ENCODE assay signal across 1 cellular context in genomic region chr16:23858496-23859062, GRCh38.
A peak's percentile ranks its signal among the peaks of the same experiment; 100 is the strongest.
TF ChIP-seq lines count a peak whose summit lies in the region.

No MANE protein-coding gene starts in this region.

TF ChIP-seq in GM12878, 131 proteins besides CTCF, POLR2A, EP300 and RAD21 (continued from another document):
- no peak for TF ChIP-seq PML (IDR thresholded peaks at IDR 0.05; ENCODE audit: low read length)
- no peak for TF ChIP-seq ATF7 (IDR thresholded peaks at IDR 0.05; ENCODE audit: low read depth)
- TF ChIP-seq, protein P1, sequence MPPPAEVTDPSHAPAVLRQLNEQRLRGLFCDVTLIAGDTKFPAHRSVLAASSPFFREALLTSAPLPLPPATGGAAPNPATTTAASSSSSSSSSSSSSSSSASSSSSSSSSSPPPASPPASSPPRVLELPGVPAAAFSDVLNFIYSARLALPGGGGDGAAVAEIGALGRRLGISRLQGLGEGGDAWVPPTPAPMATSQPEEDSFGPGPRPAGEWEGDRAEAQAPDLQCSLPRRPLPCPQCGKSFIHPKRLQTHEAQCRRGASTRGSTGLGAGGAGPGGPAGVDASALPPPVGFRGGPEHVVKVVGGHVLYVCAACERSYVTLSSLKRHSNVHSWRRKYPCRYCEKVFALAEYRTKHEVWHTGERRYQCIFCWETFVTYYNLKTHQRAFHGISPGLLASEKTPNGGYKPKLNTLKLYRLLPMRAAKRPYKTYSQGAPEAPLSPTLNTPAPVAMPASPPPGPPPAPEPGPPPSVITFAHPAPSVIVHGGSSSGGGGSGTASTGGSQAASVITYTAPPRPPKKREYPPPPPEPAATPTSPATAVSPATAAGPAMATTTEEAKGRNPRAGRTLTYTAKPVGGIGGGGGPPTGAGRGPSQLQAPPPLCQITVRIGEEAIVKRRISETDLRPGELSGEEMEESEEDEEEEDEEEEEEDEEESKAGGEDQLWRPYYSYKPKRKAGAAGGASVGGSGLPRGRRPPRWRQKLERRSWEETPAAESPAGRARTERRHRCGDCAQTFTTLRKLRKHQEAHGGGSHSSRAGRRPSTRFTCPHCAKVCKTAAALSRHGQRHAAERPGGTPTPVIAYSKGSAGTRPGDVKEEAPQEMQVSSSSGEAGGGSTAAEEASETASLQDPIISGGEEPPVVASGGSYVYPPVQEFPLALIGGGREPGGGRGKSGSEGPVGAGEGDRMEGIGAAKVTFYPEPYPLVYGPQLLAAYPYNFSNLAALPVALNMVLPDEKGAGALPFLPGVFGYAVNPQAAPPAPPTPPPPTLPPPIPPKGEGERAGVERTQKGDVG (CRISPR knock-in tag; IDR thresholded peaks at IDR 0.05) = no peak
- TF ChIP-seq, protein P2, sequence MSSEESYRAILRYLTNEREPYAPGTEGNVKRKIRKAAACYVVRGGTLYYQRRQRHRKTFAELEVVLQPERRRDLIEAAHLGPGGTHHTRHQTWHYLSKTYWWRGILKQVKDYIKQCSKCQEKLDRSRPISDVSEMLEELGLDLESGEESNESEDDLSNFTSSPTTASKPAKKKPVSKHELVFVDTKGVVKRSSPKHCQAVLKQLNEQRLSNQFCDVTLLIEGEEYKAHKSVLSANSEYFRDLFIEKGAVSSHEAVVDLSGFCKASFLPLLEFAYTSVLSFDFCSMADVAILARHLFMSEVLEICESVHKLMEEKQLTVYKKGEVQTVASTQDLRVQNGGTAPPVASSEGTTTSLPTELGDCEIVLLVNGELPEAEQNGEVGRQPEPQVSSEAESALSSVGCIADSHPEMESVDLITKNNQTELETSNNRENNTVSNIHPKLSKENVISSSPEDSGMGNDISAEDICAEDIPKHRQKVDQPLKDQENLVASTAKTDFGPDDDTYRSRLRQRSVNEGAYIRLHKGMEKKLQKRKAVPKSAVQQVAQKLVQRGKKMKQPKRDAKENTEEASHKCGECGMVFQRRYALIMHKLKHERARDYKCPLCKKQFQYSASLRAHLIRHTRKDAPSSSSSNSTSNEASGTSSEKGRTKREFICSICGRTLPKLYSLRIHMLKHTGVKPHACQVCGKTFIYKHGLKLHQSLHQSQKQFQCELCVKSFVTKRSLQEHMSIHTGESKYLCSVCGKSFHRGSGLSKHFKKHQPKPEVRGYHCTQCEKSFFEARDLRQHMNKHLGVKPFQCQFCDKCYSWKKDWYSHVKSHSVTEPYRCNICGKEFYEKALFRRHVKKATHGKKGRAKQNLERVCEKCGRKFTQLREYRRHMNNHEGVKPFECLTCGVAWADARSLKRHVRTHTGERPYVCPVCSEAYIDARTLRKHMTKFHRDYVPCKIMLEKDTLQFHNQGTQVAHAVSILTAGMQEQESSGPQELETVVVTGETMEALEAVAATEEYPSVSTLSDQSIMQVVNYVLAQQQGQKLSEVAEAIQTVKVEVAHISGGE (CRISPR knock-in tag; IDR thresholded peaks at IDR 0.05) = no peak
- no peak for TF ChIP-seq NR2F1 (conservative IDR thresholded peaks at IDR 0.05)
- TF ChIP-seq USF2 (IDR thresholded peaks at IDR 0.05; ENCODE audit: borderline replicate concordance, low read depth, low read length) = peak; percentile 6; the same call in 1 of the 2 replicates
- TF ChIP-seq SIX5 (IDR thresholded peaks at IDR 0.05; ENCODE audit: low read depth, low read length, severe bottlenecking) = no peak
- TF ChIP-seq BACH1 (IDR thresholded peaks at IDR 0.05; ENCODE audit: borderline replicate concordance) = no peak
- no peak for TF ChIP-seq BCL3 (IDR thresholded peaks at IDR 0.05; ENCODE audit: borderline replicate concordance, insufficient read depth, low read depth, low read length, poor library complexity, severe bottlenecking)
- TF ChIP-seq MEF2B (IDR thresholded peaks at IDR 0.05; ENCODE audit: partially characterized antibody, poor library complexity, severe bottlenecking) = no peak
- TF ChIP-seq CREB1 (IDR thresholded peaks at IDR 0.05; ENCODE audit: low read depth) = no peak
